11 cellular contexts compared by ENCODE assay signal in the genomic region with DNA sequence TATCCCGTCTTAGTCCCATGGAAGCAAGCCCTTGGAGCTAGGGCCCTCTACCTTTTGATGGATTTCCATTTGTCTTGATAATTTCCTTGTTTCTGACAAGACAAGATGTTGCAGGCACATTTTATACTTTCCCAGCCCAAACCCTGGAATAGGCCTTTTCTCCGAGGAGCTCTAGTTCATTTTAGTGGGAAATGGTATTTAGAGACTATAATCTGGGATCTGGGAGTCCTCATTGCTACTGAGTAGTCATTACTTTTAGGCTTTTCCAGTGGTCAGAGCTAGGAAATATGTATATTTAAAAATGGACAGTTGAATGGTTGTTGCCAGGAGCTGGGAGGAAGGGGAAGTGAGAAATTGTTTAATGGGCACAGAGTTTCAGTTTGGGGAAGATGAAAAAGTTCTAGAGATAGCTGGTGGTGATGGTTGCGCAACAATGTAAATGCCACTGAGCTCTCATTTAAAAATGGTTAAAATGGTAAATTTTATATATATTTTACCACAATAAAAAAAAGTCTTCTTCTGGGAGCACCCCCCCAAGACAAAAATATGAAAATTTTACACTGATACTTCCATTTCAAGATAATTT. TPM values are rescaled to one million over a fixed set of nuclear protein-coding genes. Genes with fewer than 3 reads are reported as not detected.
DNase-seq lines count a peak whose midpoint lies in the region; ATAC-seq, FAIRE-seq and TF ChIP-seq lines count a peak whose summit lies in the region.
"Had no signal": no experiment of that assay in that cellular context is flagged by ENCODE, and none has a peak within 500 bp of the region (broad histone marks: within the 10 kb centered on the region; RNA-seq: fewer than 3 reads in every experiment).

No MANE protein-coding gene starts in this region.

- H3K4me1 Mint-ChIP-seq in memory B cell = peaks cover 9% of the 10 kb centered on the region
- H3K4me1 Mint-ChIP-seq: neural progenitor cell had no signal

- in situ Hi-C loops in transverse colon (cut with MboI; ENCODE audit: low pct_ligation_motif_present in 1 of 4, low pct_unique_long_range_greater_than_20kb in 1 of 4, low sequenced_read_pairs in 3 of 4) = loop anchor here (10.0 to 25.0 kb wide), 2 partner anchors 187 to 190 kb away; no protein-coding TSS in a partner anchor

- no peak for TF ChIP-seq EP300 in transverse colon (IDR thresholded peaks at IDR 0.05; ENCODE audit: low read depth)

- H3K36me3 Mint-ChIP-seq in memory B cell = peaks cover 33% of the 10 kb centered on the region

- H3K36me3 ChIP-seq in transverse colon = peaks cover 0 to 36% (median 15%) of the 10 kb centered on the region in 4 donors

- H3K27ac Mint-ChIP-seq in memory B cell = peak overlapping the region; percentile 51
- H3K27ac Mint-ChIP-seq: neural progenitor cell had no signal

- peak; percentile 67 for FAIRE-seq in GM18507 (lab: Jason Lieb, UNC)

- no peak for TF ChIP-seq CTCF in transverse colon (IDR thresholded peaks at IDR 0.05)

- DNase-seq in GM18507 (ENCODE audit: extremely low spot score, insufficient read length, low read depth) = no peak
- DNase-seq in NOMO-1 treated with dmso at 0.1 percent for 144 hours (lab: John Stamatoyannopoulos, UW; ENCODE audit: unreplicated experiment) = peak; percentile 73
- no peak for DNase-seq in memory B cell (ENCODE audit: low spot score in 2 of 2)
- DNase-seq in transverse colon = no peak
- DNase-seq: activated naive CD4-positive, alpha-beta T cell treated with anti-CD3 and anti-CD28 coated beads, Interleukin-2, amount 50 U/mL, for 16 hours; COR-L47 had no signal

- peak; percentile 66 for ATAC-seq in HG02588 (IDR thresholded peaks at IDR 0.05; ENCODE audit: unreplicated experiment)
- peak; percentile 70 for ATAC-seq in memory B cell (ENCODE audit: low read depth)
- ATAC-seq in HG02970 (IDR thresholded peaks at IDR 0.05; ENCODE audit: low FRiP score, unreplicated experiment) = no peak
- no peak for ATAC-seq in HG03095 (IDR thresholded peaks at IDR 0.05; ENCODE audit: unreplicated experiment)

- no peaks in the 10 kb centered on the region for H3K27me3 ChIP-seq in transverse colon
- H3K27me3 ChIP-seq: neural progenitor cell had no signal

- TF ChIP-seq POLR2A in transverse colon (IDR thresholded peaks at IDR 0.05) = no peak

- no peaks in the 10 kb centered on the region for H3K4me1 ChIP-seq in transverse colon
- H3K4me1 ChIP-seq: HAP-1, neural progenitor cell had no signal

- intact Hi-C loops in transverse colon (cut with DNase I; ENCODE audit: low total_unique reads) = no loop called here

- no peak overlapping the region for H3K4me3 ChIP-seq in transverse colon
- H3K4me3 ChIP-seq: HAP-1, neural progenitor cell had no signal

- H3K9me3 ChIP-seq in transverse colon = no peaks in the 10 kb centered on the region
- H3K9me3 ChIP-seq: HAP-1 had no signal

- H3K4me3 Mint-ChIP-seq in memory B cell = no peak overlapping the region
- H3K4me3 Mint-ChIP-seq: neural progenitor cell had no signal

- no peak overlapping the region for H3K27ac ChIP-seq in transverse colon
- H3K27ac ChIP-seq: neural progenitor cell had no signal

- H3K9me3 Mint-ChIP-seq in memory B cell = no peaks in the 10 kb centered on the region

- 90 to 96% methylated on average over 3 of the region's 3 CpGs for WGBS in transverse colon (ENCODE audit: low coverage in 1 of 2), 2 donors

- H3K27me3 Mint-ChIP-seq in memory B cell = no peaks in the 10 kb centered on the region

RNA-seq across cellular contexts. Expression of a gene that starts 31.6 kb away (rescaled TPM):
- 10 to 100 TPM; 19.4 to 38.0 (median 27.8) TPM for total RNA-seq in transverse colon

RNA-seq across cellular contexts. Expression of a gene that starts 32.0 kb away (rescaled TPM):
- 10 to 100 TPM in 1 of 4 donors, 1 to 10 TPM in 3; 5.8 to 22.9 (median 7.1) TPM for total RNA-seq in transverse colon

Comparison
In these comparisons a context has a peak if more than half of its experiments do, and no peak if none do; other contexts are left out.
1. ATAC-seq: peak in HG02588 (single experiment) and memory B cell (single experiment); none in HG02970 (single experiment) and HG03095 (single experiment).